ENCODE assay signal across 31 cellular contexts in the genomic region with DNA sequence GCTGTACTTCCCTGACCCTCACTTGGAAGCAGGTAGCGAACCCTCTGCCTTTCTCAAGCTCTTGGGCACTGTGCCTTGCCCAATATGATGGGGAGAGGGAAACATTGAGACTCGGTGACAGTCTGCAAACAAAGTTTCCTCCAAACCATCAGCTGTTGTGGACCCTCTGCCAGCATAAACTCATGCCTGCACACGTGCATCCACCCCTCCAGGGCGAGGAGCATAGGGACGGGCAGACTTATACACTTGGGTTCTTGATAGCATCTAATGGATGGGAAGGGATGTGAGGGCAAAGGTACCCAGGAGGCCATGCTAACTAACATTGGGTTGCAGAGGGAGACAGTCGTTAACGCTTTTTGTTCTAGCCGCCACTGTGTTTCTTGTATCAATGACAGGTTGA. TPM values are rescaled to one million over a fixed set of nuclear protein-coding genes. Genes with fewer than 3 reads are reported as not detected.
"Had no signal": no experiment of that assay in that cellular context is flagged by ENCODE, and none has a peak within 500 bp of the region (broad histone marks: within the 10 kb centered on the region; RNA-seq: fewer than 3 reads in every experiment).

No MANE protein-coding gene starts in this region.

- H3K27me3 Mint-ChIP-seq: activated CD4-positive, alpha-beta memory T cell treated with anti-CD3 and anti-CD28 coated beads for 36 hours; activated CD4-positive, alpha-beta T cell treated with anti-CD3 and anti-CD28 coated beads for 36 hours; activated CD4-positive, alpha-beta T cell treated with anti-CD3 and anti-CD28 coated beads, Interleukin-2, amount 10 ng/mL, durations not matched to agents 24 days and 14 days; activated CD8-positive, alpha-beta memory T cell treated with anti-CD3 and anti-CD28 coated beads, Interleukin-2, amount 10 ng/mL, durations not matched to agents 7 days and 5 days; activated naive CD4-positive, alpha-beta T cell treated with anti-CD3 and anti-CD28 coated beads, Interleukin-2, amount 50 U/mL, for 24 hours; activated naive CD8-positive, alpha-beta T cell treated with anti-CD3 and anti-CD28 coated beads for 36 hours; activated naive CD8-positive, alpha-beta T cell treated with anti-CD3 and anti-CD28 coated beads, Interleukin-2, amount 50 U/mL, for 24 hours; effector memory CD8-positive, alpha-beta T cell had no signal

- H3K4me1 ChIP-seq: body of pancreas had no signal

- DNase-seq: activated CD4-positive, alpha-beta memory T cell treated with anti-CD3 and anti-CD28 coated beads for 36 hours; activated CD4-positive, alpha-beta T cell treated with anti-CD3 and anti-CD28 coated beads for 36 hours; activated CD4-positive, alpha-beta T cell treated with anti-CD3 and anti-CD28 coated beads, Interleukin-2, amount 10 ng/mL, durations not matched to agents 24 days and 14 days; activated CD4-positive, CD25-positive, alpha-beta regulatory T cell; activated CD4-positive, CD25-positive, alpha-beta regulatory T cell treated with anti-CD3 and anti-CD28 coated beads, Interleukin-2, amount 50 U/mL, for 72 hours; activated CD8-positive, alpha-beta memory T cell treated with anti-CD3 and anti-CD28 coated beads, Interleukin-2, amount 10 ng/mL, durations not matched to agents 7 days and 5 days; activated CD8-positive, alpha-beta memory T cell treated with anti-CD3 and anti-CD28 coated beads, Interleukin-2, amount 50 U/mL, for 4 hours; activated CD8-positive, alpha-beta T cell treated with anti-CD3 and anti-CD28 coated beads, Interleukin-2, amount 10 ng/mL, durations not matched to agents 7 days and 5 days; activated effector memory CD4-positive, alpha-beta T cell treated with anti-CD3 and anti-CD28 coated beads, Interleukin-2, amount 50 U/mL, for 16 hours; activated naive CD4-positive, alpha-beta T cell treated with anti-CD3 and anti-CD28 coated beads for 36 hours; activated naive CD8-positive, alpha-beta T cell treated with anti-CD3 and anti-CD28 coated beads for 36 hours; activated naive CD8-positive, alpha-beta T cell treated with anti-CD3 and anti-CD28 coated beads, Interleukin-2, amount 50 U/mL, for 24 hours; activated T-cell treated with anti-CD3 and anti-CD28 coated beads, Interleukin-2, amount 50 U/mL, for 1 hour; activated T-cell treated with anti-CD3 and anti-CD28 coated beads, Interleukin-2, amount 50 U/mL, for 48 hours; adrenal gland; aorta; body of pancreas; cortex of kidney; dermis blood vessel endothelial cell; effector CD4-positive, alpha-beta T cell; effector memory CD8-positive, alpha-beta T cell; foreskin keratinocyte; gastrocnemius medialis; T-helper 1 cell; T-helper 2 cell had no signal

- ATAC-seq: activated CD4-positive, alpha-beta T cell treated with anti-CD3 and anti-CD28 coated beads for 36 hours; activated CD8-positive, alpha-beta memory T cell treated with anti-CD3 and anti-CD28 coated beads, Interleukin-2, amount 10 ng/mL, durations not matched to agents 7 days and 5 days; activated CD8-positive, alpha-beta T cell treated with anti-CD3 and anti-CD28 coated beads, Interleukin-2, amount 10 ng/mL, durations not matched to agents 7 days and 5 days; activated naive CD8-positive, alpha-beta T cell treated with anti-CD3 and anti-CD28 coated beads, Interleukin-2, amount 50 U/mL, for 24 hours; body of pancreas; effector memory CD8-positive, alpha-beta T cell; foreskin keratinocyte; gastrocnemius medialis had no signal

- H3K27me3 ChIP-seq: adrenal gland, body of pancreas, esophagus muscularis mucosa, foreskin keratinocyte, gastrocnemius medialis had no signal

- H3K4me3 ChIP-seq: adrenal gland, body of pancreas, esophagus muscularis mucosa, gastrocnemius medialis had no signal

- FAIRE-seq: colon had no signal

- H3K4me3 Mint-ChIP-seq: activated CD4-positive, alpha-beta memory T cell treated with anti-CD3 and anti-CD28 coated beads for 36 hours; activated CD4-positive, alpha-beta T cell treated with anti-CD3 and anti-CD28 coated beads for 36 hours; activated CD4-positive, alpha-beta T cell treated with anti-CD3 and anti-CD28 coated beads, Interleukin-2, amount 10 ng/mL, durations not matched to agents 24 days and 14 days; activated CD8-positive, alpha-beta memory T cell treated with anti-CD3 and anti-CD28 coated beads, Interleukin-2, amount 10 ng/mL, durations not matched to agents 7 days and 5 days; activated CD8-positive, alpha-beta T cell treated with anti-CD3 and anti-CD28 coated beads, Interleukin-2, amount 10 ng/mL, durations not matched to agents 7 days and 5 days; activated naive CD4-positive, alpha-beta T cell treated with anti-CD3 and anti-CD28 coated beads for 36 hours; activated naive CD4-positive, alpha-beta T cell treated with anti-CD3 and anti-CD28 coated beads, Interleukin-2, amount 50 U/mL, for 24 hours; activated naive CD8-positive, alpha-beta T cell treated with anti-CD3 and anti-CD28 coated beads for 36 hours; activated naive CD8-positive, alpha-beta T cell treated with anti-CD3 and anti-CD28 coated beads, Interleukin-2, amount 50 U/mL, for 24 hours; activated T-helper 1 cell treated with anti-CD3 and anti-CD28 coated beads, Interleukin-12 subunit alpha, Interleukin-12 subunit beta, Interleukin-2, Interleukin-4 antibody, amounts not matched to agents 30 ng/mL and 10 ng/mL and 1 ng/mL, durations not matched to agents 14 hours and 24 hours and 36 hours; effector memory CD8-positive, alpha-beta T cell had no signal

- H3K9me3 Mint-ChIP-seq: activated CD4-positive, alpha-beta memory T cell treated with anti-CD3 and anti-CD28 coated beads for 36 hours; activated CD4-positive, alpha-beta T cell treated with anti-CD3 and anti-CD28 coated beads, Interleukin-2, amount 10 ng/mL, durations not matched to agents 24 days and 14 days; activated naive CD4-positive, alpha-beta T cell treated with anti-CD3 and anti-CD28 coated beads for 36 hours; activated naive CD4-positive, alpha-beta T cell treated with anti-CD3 and anti-CD28 coated beads, Interleukin-2, amount 50 U/mL, for 24 hours; activated naive CD8-positive, alpha-beta T cell treated with anti-CD3 and anti-CD28 coated beads for 36 hours; activated naive CD8-positive, alpha-beta T cell treated with anti-CD3 and anti-CD28 coated beads, Interleukin-2, amount 50 U/mL, for 24 hours; activated T-helper 1 cell treated with anti-CD3 and anti-CD28 coated beads, Interleukin-12 subunit alpha, Interleukin-12 subunit beta, Interleukin-2, Interleukin-4 antibody, amounts not matched to agents 30 ng/mL and 10 ng/mL and 1 ng/mL, durations not matched to agents 14 hours and 24 hours and 36 hours; activated T-helper 2 cell treated with anti-CD3 and anti-CD28 coated beads, Interferon-gamma antibody, Interleukin-2, Interleukin-4, amounts not matched to agents 10 μg/mL and 5 μg/mL and 100 μg/mL, durations not matched to agents 14 hours and 24 hours and 36 hours; effector memory CD8-positive, alpha-beta T cell had no signal

- H3K4me1 Mint-ChIP-seq: activated CD4-positive, alpha-beta T cell treated with anti-CD3 and anti-CD28 coated beads for 36 hours; activated CD4-positive, alpha-beta T cell treated with anti-CD3 and anti-CD28 coated beads, Interleukin-2, amount 10 ng/mL, durations not matched to agents 24 days and 14 days; activated CD8-positive, alpha-beta memory T cell treated with anti-CD3 and anti-CD28 coated beads, Interleukin-2, amount 10 ng/mL, durations not matched to agents 7 days and 5 days; activated naive CD4-positive, alpha-beta T cell treated with anti-CD3 and anti-CD28 coated beads, Interleukin-2, amount 50 U/mL, for 24 hours; activated naive CD8-positive, alpha-beta T cell treated with anti-CD3 and anti-CD28 coated beads for 36 hours; activated naive CD8-positive, alpha-beta T cell treated with anti-CD3 and anti-CD28 coated beads, Interleukin-2, amount 50 U/mL, for 24 hours had no signal

- H3K9me3 ChIP-seq: adrenal gland, body of pancreas, esophagus muscularis mucosa, gastrocnemius medialis had no signal

- H3K27ac ChIP-seq: adrenal gland, body of pancreas, esophagus muscularis mucosa, foreskin keratinocyte, gastrocnemius medialis had no signal

- H3K27ac Mint-ChIP-seq: activated CD4-positive, alpha-beta memory T cell treated with anti-CD3 and anti-CD28 coated beads for 36 hours; activated CD4-positive, alpha-beta T cell treated with anti-CD3 and anti-CD28 coated beads for 36 hours; activated CD4-positive, alpha-beta T cell treated with anti-CD3 and anti-CD28 coated beads, Interleukin-2, amount 10 ng/mL, durations not matched to agents 24 days and 14 days; activated CD8-positive, alpha-beta memory T cell treated with anti-CD3 and anti-CD28 coated beads, Interleukin-2, amount 10 ng/mL, durations not matched to agents 7 days and 5 days; activated CD8-positive, alpha-beta T cell treated with anti-CD3 and anti-CD28 coated beads, Interleukin-2, amount 10 ng/mL, durations not matched to agents 7 days and 5 days; activated naive CD4-positive, alpha-beta T cell treated with anti-CD3 and anti-CD28 coated beads for 36 hours; activated naive CD4-positive, alpha-beta T cell treated with anti-CD3 and anti-CD28 coated beads, Interleukin-2, amount 50 U/mL, for 24 hours; activated naive CD8-positive, alpha-beta T cell treated with anti-CD3 and anti-CD28 coated beads for 36 hours; activated naive CD8-positive, alpha-beta T cell treated with anti-CD3 and anti-CD28 coated beads, Interleukin-2, amount 50 U/mL, for 24 hours; activated T-helper 1 cell treated with anti-CD3 and anti-CD28 coated beads, Interleukin-12 subunit alpha, Interleukin-12 subunit beta, Interleukin-2, Interleukin-4 antibody, amounts not matched to agents 30 ng/mL and 10 ng/mL and 1 ng/mL, durations not matched to agents 14 hours and 24 hours and 36 hours; activated T-helper 2 cell treated with anti-CD3 and anti-CD28 coated beads, Interferon-gamma antibody, Interleukin-2, Interleukin-4, amounts not matched to agents 10 μg/mL and 5 μg/mL and 100 μg/mL, durations not matched to agents 14 hours and 24 hours and 36 hours; effector memory CD8-positive, alpha-beta T cell had no signal

RNA-seq across cellular contexts. Expression of a gene that starts 29.9 kb away (rescaled TPM):
- total RNA-seq: gastrocnemius medialis had no signal
- polyA plus RNA-seq: aorta had no signal

RNA-seq across cellular contexts. Expression of a gene that starts 45.2 kb away (rescaled TPM):
- total RNA-seq: activated CD4-positive, alpha-beta T cell treated with anti-CD3 and anti-CD28 coated beads, Interleukin-2, amount 10 ng/mL, durations not matched to agents 24 days and 14 days; activated T-helper 1 cell treated with anti-CD3 and anti-CD28 coated beads, Interleukin-12 subunit alpha, Interleukin-12 subunit beta, Interleukin-2, Interleukin-4 antibody, amounts not matched to agents 30 ng/mL and 10 ng/mL and 1 ng/mL, durations not matched to agents 14 hours and 24 hours and 36 hours; chondrocyte; dermis blood vessel endothelial cell; gastrocnemius medialis had no signal
- polyA plus RNA-seq: aorta had no signal
